25 cellular contexts compared by ENCODE assay signal in genomic region chr20:6180531-6180930, GRCh38. TPM values are rescaled to one million over a fixed set of nuclear protein-coding genes. Genes with fewer than 3 reads are reported as not detected.
"Had no signal": no experiment of that assay in that cellular context is flagged by ENCODE, and none has a peak within 500 bp of the region (broad histone marks: within the 10 kb centered on the region; RNA-seq: fewer than 3 reads in every experiment).

No MANE protein-coding gene starts in this region.

- FAIRE-seq: astrocyte, kidney had no signal

- H3K79me2 ChIP-seq: parathyroid adenoma had no signal

- H2AFZ ChIP-seq: parathyroid adenoma had no signal

- DNase-seq: activated CD4-positive, alpha-beta T cell treated with anti-CD3 and anti-CD28 coated beads, Interleukin-2, amount 10 ng/mL, durations not matched to agents 7 days and 5 days; activated CD8-positive, alpha-beta T cell treated with anti-CD3 and anti-CD28 coated beads, Interleukin-2, amount 10 ng/mL, durations not matched to agents 7 days and 5 days; activated naive CD4-positive, alpha-beta T cell; activated naive CD8-positive, alpha-beta T cell treated with anti-CD3 and anti-CD28 coated beads for 36 hours; central memory CD4-positive, alpha-beta T cell; dermis blood vessel endothelial cell; effector CD8-positive, alpha-beta T cell; erythroblast; foreskin melanocyte; kidney; lower lobe of right lung; mesendoderm; naive B cell; nucleus accumbens; right cardiac atrium; stimulated activated CD4-positive, alpha-beta T cell treated with anti-CD3 and anti-CD28 coated beads, Interleukin-4, amount 100 ng/mL, for 24 hours; stimulated activated naive CD4-positive, alpha-beta T cell treated with Interleukin-2 at 50 U/mL for 16 hours had no signal

- H3K4me1 ChIP-seq: lower lobe of right lung, parathyroid adenoma, vagina had no signal

- H3K9ac ChIP-seq: parathyroid adenoma had no signal

- H3K27me3 ChIP-seq: vagina had no signal

- H3K9me3 ChIP-seq: lower lobe of right lung, thoracic aorta, vagina had no signal

- H3K4me3 ChIP-seq: lower lobe of right lung, thoracic aorta, vagina had no signal

- H3K36me3 ChIP-seq: lower lobe of right lung, thoracic aorta, vagina had no signal

- H3K27ac ChIP-seq: lower lobe of right lung, parathyroid adenoma, thoracic aorta, vagina had no signal

- ATAC-seq: activated CD4-positive, CD25-positive, alpha-beta regulatory T cell treated with anti-CD3 and anti-CD28 coated beads, Interleukin-2, amount 50 U/mL, for 24 hours; activated CD8-positive, alpha-beta T cell treated with anti-CD3 and anti-CD28 coated beads, Interleukin-2, amount 10 ng/mL, durations not matched to agents 7 days and 5 days; activated T-helper 17 cell treated with anti-CD3 and anti-CD28 coated beads, Interleukin-2, amount 50 U/mL, for 72 hours; left lobe of liver; lower lobe of right lung; right cardiac atrium had no signal

RNA-seq across cellular contexts. Expression of gene FERMT1, which starts 57.7 kb away (rescaled TPM):
- total RNA-seq: activated CD4-positive, alpha-beta T cell treated with anti-CD3 and anti-CD28 coated beads, Interleukin-2, amount 10 ng/mL, durations not matched to agents 7 days and 5 days; activated CD8-positive, alpha-beta T cell treated with anti-CD3 and anti-CD28 coated beads, Interleukin-2, amount 10 ng/mL, durations not matched to agents 7 days and 5 days had no signal
- polyA plus RNA-seq: neural cell had no signal
